In the genomic region with DNA sequence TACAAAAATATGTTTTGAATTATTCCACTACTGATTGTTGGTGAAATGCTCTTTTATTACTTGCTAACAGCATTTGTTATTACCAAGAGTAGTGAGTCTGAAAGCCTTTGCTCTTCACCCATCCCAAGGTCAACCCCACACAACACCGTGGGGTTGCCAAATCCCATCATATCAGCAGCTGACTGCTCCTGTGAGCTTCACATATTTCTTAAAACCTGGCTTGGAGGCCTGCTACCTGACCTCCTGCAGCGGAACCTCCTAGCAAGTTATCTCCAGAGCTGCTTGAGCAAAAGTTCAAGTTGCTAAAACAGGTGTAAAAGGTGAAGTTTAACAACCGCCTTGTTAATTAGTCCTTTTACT, we compare ENCODE assay signal across 13 cellular contexts. TPM values are rescaled to one million over a fixed set of nuclear protein-coding genes. Genes with fewer than 3 reads are reported as not detected.
DNase-seq lines count a peak whose midpoint lies in the region; ATAC-seq lines count a peak whose summit lies in the region.
"Had no signal": no experiment of that assay in that cellular context is flagged by ENCODE, and none has a peak within 500 bp of the region (broad histone marks: within the 10 kb centered on the region; RNA-seq: fewer than 3 reads in every experiment).

No MANE protein-coding gene starts in this region.

- ATAC-seq in Right ventricle myocardium superior (ENCODE audit: poor library complexity) (peak; percentile 66), right cardiac atrium (no peak)
- ATAC-seq: CD8-positive, alpha-beta T cell; HCT116 had no signal

- intact Hi-C loops in Right ventricle myocardium superior (cut with DNase I), result no loop called here
- intact Hi-C loops in right cardiac atrium (cut with DNase I), result no loop called here

- DNase-seq in Right ventricle myocardium superior, result no peak
- DNase-seq in right cardiac atrium, result no peak
- DNase-seq in left kidney (ENCODE audit: low read depth, low spot score), result peak; percentile 45
- peak; percentile 6 for DNase-seq in retina
- DNase-seq in A172 (ENCODE audit: low spot score), result no peak
- DNase-seq in activated gamma-delta T cell treated with Interleukin-2 at 50 U/mL for 16 hours, result no peak
- no peak for DNase-seq in activated naive CD4-positive, alpha-beta T cell treated with anti-CD3 and anti-CD28 coated beads, Interleukin-2, amount 50 U/mL, for 16 hours
- DNase-seq: 8988T; CD8-positive, alpha-beta T cell; COR-L47; DMS153; GF-D8 had no signal

- WGBS in right cardiac atrium, result 73% methylated on average over 3 of the region's 3 CpGs

- no peak overlapping the region for H3K4me3 ChIP-seq in right cardiac atrium (ENCODE audit: low read length)

- H3K27me3 ChIP-seq in right cardiac atrium (ENCODE audit: control insufficient read depth, insufficient read depth), result no peaks in the 10 kb centered on the region

- no peaks in the 10 kb centered on the region for H3K9me3 ChIP-seq in right cardiac atrium (ENCODE audit: control insufficient read depth, low read length)

- no peak overlapping the region for H3K27ac ChIP-seq in right cardiac atrium (ENCODE audit: low read length)

- H3K4me1 ChIP-seq in right cardiac atrium (ENCODE audit: control insufficient read depth, insufficient read depth, low read length), result no peaks in the 10 kb centered on the region

RNA-seq across cellular contexts. Expression of a gene that starts 20.1 kb away (rescaled TPM):
- total RNA-seq in Right ventricle myocardium superior (182 TPM), right cardiac atrium (100 to 1,000 TPM; 150 to 166 (median 159) TPM)
- polyA plus RNA-seq in right cardiac atrium, result 219 TPM
- total RNA-seq in A172 (2014; rRNA removed; shearing (Covaris generic)), result 750 and 872 TPM in 2 replicates

Comparison
In these comparisons a context has a peak if more than half of its experiments do, and no peak if none do; other contexts are left out.
1. DNase-seq: peak in left kidney (single experiment) and retina (single experiment); none in Right ventricle myocardium superior (single experiment), right cardiac atrium (0 of 3), A172 (single experiment), activated gamma-delta T cell treated with Interleukin-2 at 50 U/mL for 16 hours (single experiment) and activated naive CD4-positive, alpha-beta T cell treated with anti-CD3 and anti-CD28 coated beads, Interleukin-2, amount 50 U/mL, for 16 hours (single experiment).